In genomic region chr22:50532824-50533344, GRCh38 we compare ENCODE assay signal across 9 cellular contexts. TPM values are rescaled to one million over a fixed set of nuclear protein-coding genes. Genes with fewer than 3 reads are reported as not detected.
A peak's percentile ranks its signal among the peaks of the same experiment; 100 is the strongest.
DNase-seq lines count a peak whose midpoint lies in the region; TF ChIP-seq lines count a peak whose summit lies in the region.
"Had no signal": no experiment of that assay in that cellular context is flagged by ENCODE, and none has a peak within 500 bp of the region (broad histone marks: within the 10 kb centered on the region; RNA-seq: fewer than 3 reads in every experiment).

No MANE protein-coding gene starts in this region.

- no peak overlapping the region for H4K8ac ChIP-seq in mesendoderm (ENCODE audit: low read depth, low read length)

- no peak for TF ChIP-seq EP300 in transverse colon (IDR thresholded peaks at IDR 0.05; ENCODE audit: low read depth)

- H3K36me3 ChIP-seq in adipocyte (ENCODE audit: control insufficient read depth, insufficient read depth, low read length, severe bottlenecking) (no peaks in the 10 kb centered on the region), mesodermal cell (ENCODE audit: control insufficient read depth, insufficient read depth, low read length) (no peaks in the 10 kb centered on the region), transverse colon (no peaks in the 10 kb centered on the region), mesendoderm (ENCODE audit: control insufficient read depth, insufficient read depth, low read length) (no peaks in the 10 kb centered on the region)
- H3K36me3 ChIP-seq: BE2C had no signal

- peak overlapping the region; percentile 25 for H3K9ac ChIP-seq in adipocyte (ENCODE audit: low read length)
- H3K9ac ChIP-seq in mesendoderm (ENCODE audit: low read length) = no peak overlapping the region

- H3K36me3 Mint-ChIP-seq in activated naive CD4-positive, alpha-beta T cell treated with anti-CD3 and anti-CD28 coated beads, Interleukin-2, amount 10 ng/mL, durations not matched to agents 7 days and 5 days = no peaks in the 10 kb centered on the region

- no peak overlapping the region for H3K18ac ChIP-seq in mesendoderm (ENCODE audit: low read length)

- H3K4me3 ChIP-seq in adipocyte (ENCODE audit: low read length) = no peak overlapping the region
- H3K4me3 ChIP-seq in mesodermal cell (ENCODE audit: extremely low read depth, insufficient read depth, low read length, poor library complexity, severe bottlenecking) = no peak overlapping the region
- H3K4me3 ChIP-seq in transverse colon = no peak overlapping the region
- no peak overlapping the region for H3K4me3 ChIP-seq in mesendoderm (ENCODE audit: low read length)

- peak overlapping the region; percentile 98 for H3K27ac Mint-ChIP-seq in activated naive CD4-positive, alpha-beta T cell treated with anti-CD3 and anti-CD28 coated beads, Interleukin-2, amount 10 ng/mL, durations not matched to agents 7 days and 5 days

- H3K4me3 Mint-ChIP-seq in activated naive CD4-positive, alpha-beta T cell treated with anti-CD3 and anti-CD28 coated beads, Interleukin-2, amount 10 ng/mL, durations not matched to agents 7 days and 5 days = peak overlapping the region; percentile 93

- DNase-seq in activated naive CD4-positive, alpha-beta T cell treated with anti-CD3 and anti-CD28 coated beads, Interleukin-2, amount 10 ng/mL, durations not matched to agents 7 days and 5 days = no peak
- no peak for DNase-seq in activated naive CD4-positive, alpha-beta T cell treated with anti-CD3 and anti-CD28 coated beads, Interleukin-2, amount 50 U/mL, for 16 hours
- no peak for DNase-seq in adipocyte (ENCODE audit: low read depth)
- DNase-seq in transverse colon = no peak
- DNase-seq in mesendoderm = no peak
- no peak for DNase-seq in H4 (ENCODE audit: low spot score)
- DNase-seq in erythroblast (lab: John Stamatoyannopoulos, UW) = no peak
- DNase-seq: BE2C had no signal

- H3K27me3 ChIP-seq in adipocyte (replicated peaks; ENCODE audit: control insufficient read depth, insufficient read depth, low read length) (no peaks in the 10 kb centered on the region), transverse colon (peaks cover 13% of the 10 kb centered on the region), mesendoderm (ENCODE audit: insufficient read depth, low read length, poor library complexity) (peaks cover 23% of the 10 kb centered on the region)

- no peak for TF ChIP-seq CTCF in transverse colon (IDR thresholded peaks at IDR 0.05)

- TF ChIP-seq POLR2A in transverse colon (IDR thresholded peaks at IDR 0.05) (no peak), erythroblast (IDR thresholded peaks at IDR 0.05; ENCODE audit: low read length) (no peak)

- peaks cover 3% of the 10 kb centered on the region for H3K27me3 Mint-ChIP-seq in activated naive CD4-positive, alpha-beta T cell treated with anti-CD3 and anti-CD28 coated beads, Interleukin-2, amount 10 ng/mL, durations not matched to agents 7 days and 5 days

- no peak overlapping the region for H2BK15ac ChIP-seq in mesendoderm (replicated peaks; ENCODE audit: low read depth)

- H3K4me1 ChIP-seq in adipocyte (ENCODE audit: control insufficient read depth, insufficient read depth, low read length) (peaks cover 18% of the 10 kb centered on the region), mesodermal cell (ENCODE audit: control insufficient read depth, insufficient read depth, low read length, poor library complexity, severe bottlenecking) (peaks cover 6% of the 10 kb centered on the region), transverse colon (peaks cover 6 to 54% (median 29%) of the 10 kb centered on the region in 4 donors), mesendoderm (ENCODE audit: control insufficient read depth, low read depth, low read length) (peaks cover 3% of the 10 kb centered on the region)

- no peak overlapping the region for H4K5ac ChIP-seq in mesendoderm (ENCODE audit: low read length)

- 88 to 94% methylated on average over 3 to 4 of the region's 6 CpGs for WGBS in mesodermal cell (ENCODE audit: insufficient coverage in 2 of 2), 2 experiments
- 56 to 70% methylated on average over 6 of the region's 6 CpGs for WGBS in transverse colon (ENCODE audit: low coverage in 1 of 2), 2 donors
- no CpG with 5 or more reads among the region's 6 CpGs for WGBS in mesendoderm (ENCODE audit: extremely low coverage, insufficient coverage, low lambda C conversion rate)

- H2BK120ac ChIP-seq in mesendoderm (ENCODE audit: low read depth, low read length) = no peak overlapping the region

- H3K79me2 ChIP-seq in mesendoderm (ENCODE audit: control insufficient read depth, insufficient read depth, low read length) = no peaks in the 10 kb centered on the region

- no peak overlapping the region for H3K56ac ChIP-seq in mesendoderm (ENCODE audit: low read length)

- no peak overlapping the region for H2BK5ac ChIP-seq in mesendoderm (ENCODE audit: low read length)

- H3K23ac ChIP-seq in mesendoderm (ENCODE audit: low read length) = no peak overlapping the region

- no peaks in the 10 kb centered on the region for H3K79me1 ChIP-seq in mesendoderm (ENCODE audit: low read length)

- H3K4me2 ChIP-seq in mesendoderm (ENCODE audit: low read length) = no peak overlapping the region

- H3K4ac ChIP-seq in mesendoderm (ENCODE audit: low read depth, low read length) = no peak overlapping the region

- CTCF ChIA-PET in activated naive CD4-positive, alpha-beta T cell treated with anti-CD3 and anti-CD28 coated beads, Interleukin-2, amount 10 ng/mL, durations not matched to agents 7 days and 5 days (lab: Charles Lee) = no interaction called here

- intact Hi-C loops in transverse colon (cut with DNase I; ENCODE audit: low total_unique reads) = no loop called here

- peak overlapping the region; percentile 29 for H3K27ac ChIP-seq in mesodermal cell (ENCODE audit: low read depth, low read length, severe bottlenecking)
- peak overlapping the region; percentile 94 to 99 (median 96) for H3K27ac ChIP-seq in transverse colon
- no peak overlapping the region for H3K27ac ChIP-seq in mesendoderm (ENCODE audit: low read depth, low read length)

- no peaks in the 10 kb centered on the region for H3K9me3 Mint-ChIP-seq in activated naive CD4-positive, alpha-beta T cell treated with anti-CD3 and anti-CD28 coated beads, Interleukin-2, amount 10 ng/mL, durations not matched to agents 7 days and 5 days

- peaks cover 56% of the 10 kb centered on the region for H3K4me1 Mint-ChIP-seq in activated naive CD4-positive, alpha-beta T cell treated with anti-CD3 and anti-CD28 coated beads, Interleukin-2, amount 10 ng/mL, durations not matched to agents 7 days and 5 days

- no peak overlapping the region for H2AK5ac ChIP-seq in mesendoderm (ENCODE audit: low read length)

- in situ Hi-C loops in transverse colon (cut with MboI; ENCODE audit: low pct_ligation_motif_present in 1 of 4, low pct_unique_long_range_greater_than_20kb in 1 of 4, low sequenced_read_pairs in 3 of 4) = no loop called here

- H3K9me3 ChIP-seq in adipocyte (ENCODE audit: control insufficient read depth, low read length) (no peaks in the 10 kb centered on the region), mesodermal cell (ENCODE audit: control insufficient read depth, low read length) (no peaks in the 10 kb centered on the region), transverse colon (no peaks in the 10 kb centered on the region)

RNA-seq across cellular contexts. Expression of gene TYMP, which starts 3.1 kb away (rescaled TPM):
- 2.6 TPM for polyA plus RNA-seq in mesodermal cell (2013, experiment 1 of 2)
- polyA plus RNA-seq in mesodermal cell (2013, experiment 2 of 2) = 2.0 TPM
- total RNA-seq in transverse colon = 10 to 100 TPM; 27.5 to 60.7 (median 32.2) TPM
- 0.24 TPM for polyA plus RNA-seq in mesendoderm (2013, experiment 1 of 2)
- 0.28 TPM for polyA plus RNA-seq in mesendoderm (2013, experiment 2 of 2)
- total RNA-seq in H4 (2014; rRNA removed; shearing (Covaris generic)) = 0.39 and 0.68 TPM in 2 replicates

RNA-seq across cellular contexts. Expression of gene SCO2, which starts 7.5 kb away (rescaled TPM):
- polyA plus RNA-seq in mesodermal cell (2013, experiment 1 of 2) = 1.7 TPM
- 0.91 TPM for polyA plus RNA-seq in mesodermal cell (2013, experiment 2 of 2)
- total RNA-seq in transverse colon = 10 to 100 TPM in 1 of 4 donors, 1 to 10 TPM in 2, not detected in 1; 5.1 to 63.6 (median 5.9) TPM
- 0.21 TPM for polyA plus RNA-seq in mesendoderm (2013, experiment 1 of 2)
- not detected for polyA plus RNA-seq in mesendoderm (2013, experiment 2 of 2)
- 1.3 and 11.9 TPM in 2 replicates for total RNA-seq in H4 (2014; rRNA removed; shearing (Covaris generic))

RNA-seq across cellular contexts. Expression of gene KLHDC7B, which starts 12.8 kb away (rescaled TPM):
- polyA plus RNA-seq in mesodermal cell (2013, experiment 1 of 2) = not detected
- 0.10 TPM for polyA plus RNA-seq in mesodermal cell (2013, experiment 2 of 2)
- 1 to 10 TPM in 1 of 4 donors, under 1 TPM in 2, not detected in 1; 0.14 to 1.5 (median 0.32) TPM for total RNA-seq in transverse colon
- polyA plus RNA-seq in mesendoderm (2013, experiment 1 of 2) = 0.07 TPM
- 0.04 TPM for polyA plus RNA-seq in mesendoderm (2013, experiment 2 of 2)
- total RNA-seq in H4 (2014; rRNA removed; shearing (Covaris generic)) = 0.18 and 0.48 TPM in 2 replicates

RNA-seq across cellular contexts. Expression of gene NCAPH2, which starts 24.9 kb away (rescaled TPM):
- polyA plus RNA-seq in mesodermal cell (2013, experiment 1 of 2) = 33.4 TPM
- polyA plus RNA-seq in mesodermal cell (2013, experiment 2 of 2) = 27.2 TPM
- total RNA-seq in transverse colon = 10 to 100 TPM; 26.5 to 64.7 (median 41.6) TPM
- 26.9 TPM for polyA plus RNA-seq in mesendoderm (2013, experiment 1 of 2)
- 27.3 TPM for polyA plus RNA-seq in mesendoderm (2013, experiment 2 of 2)
- total RNA-seq in H4 (2014; rRNA removed; shearing (Covaris generic)) = 39.0 and 76.8 TPM in 2 replicates

RNA-seq across cellular contexts. Expression of gene LMF2, which starts 25.4 kb away (rescaled TPM):
- 59.7 TPM for polyA plus RNA-seq in mesodermal cell (2013, experiment 1 of 2)
- 48.3 TPM for polyA plus RNA-seq in mesodermal cell (2013, experiment 2 of 2)
- total RNA-seq in transverse colon = 100 to 1,000 TPM in 1 of 4 donors, 10 to 100 TPM in 3; 54.0 to 119 (median 79.9) TPM
- polyA plus RNA-seq in mesendoderm (2013, experiment 1 of 2) = 21.1 TPM
- polyA plus RNA-seq in mesendoderm (2013, experiment 2 of 2) = 20.8 TPM
- total RNA-seq in H4 (2014; rRNA removed; shearing (Covaris generic)) = 8.6 and 9.4 TPM in 2 replicates

Comparison
In these comparisons a context has a peak if more than half of its experiments do, and no peak if none do; other contexts are left out.
1. RNA of gene TYMP, which starts 3.1 kb away (total RNA-seq): 27.5 to 60.7 TPM in transverse colon; 0.39 to 0.68 TPM in H4; every median in the first group is over 10 times any median in the second.